1 cellular context compared by ENCODE assay signal in the genomic region with DNA sequence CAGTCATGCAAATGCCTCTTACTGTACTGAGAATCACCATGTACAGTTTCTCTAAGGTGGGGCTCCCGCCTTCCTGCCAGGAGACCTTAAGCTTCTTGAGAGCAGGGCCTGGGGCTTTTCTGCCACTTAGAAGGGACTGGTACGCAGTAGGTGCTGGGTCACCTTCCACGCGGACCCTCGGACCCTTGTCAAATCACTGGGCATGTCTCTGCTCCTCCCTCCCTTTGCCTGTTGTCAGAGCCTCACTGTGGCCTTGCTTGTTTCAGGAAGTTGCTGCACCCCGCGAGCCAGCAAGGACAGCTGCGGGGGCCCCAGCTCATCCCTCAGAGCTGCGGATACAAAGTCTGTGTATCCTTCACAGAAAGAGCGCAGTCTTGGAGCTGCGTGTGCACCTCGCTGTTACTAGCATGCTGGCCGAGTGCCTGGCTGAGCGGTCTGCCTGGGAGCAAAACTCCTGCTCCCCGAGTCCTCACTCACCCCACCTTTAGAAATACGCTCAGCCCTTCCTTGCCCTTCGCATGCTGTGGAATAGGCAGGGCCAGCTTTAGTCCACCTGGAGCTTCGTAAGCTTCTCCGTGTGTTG.
TF ChIP-seq lines count a peak whose summit lies in the region.

No MANE protein-coding gene starts in this region.

TF ChIP-seq in HepG2, 621 proteins besides CTCF, POLR2A, EP300 and RAD21 (continued from another document and continues in another):
- TF ChIP-seq, protein P1, sequence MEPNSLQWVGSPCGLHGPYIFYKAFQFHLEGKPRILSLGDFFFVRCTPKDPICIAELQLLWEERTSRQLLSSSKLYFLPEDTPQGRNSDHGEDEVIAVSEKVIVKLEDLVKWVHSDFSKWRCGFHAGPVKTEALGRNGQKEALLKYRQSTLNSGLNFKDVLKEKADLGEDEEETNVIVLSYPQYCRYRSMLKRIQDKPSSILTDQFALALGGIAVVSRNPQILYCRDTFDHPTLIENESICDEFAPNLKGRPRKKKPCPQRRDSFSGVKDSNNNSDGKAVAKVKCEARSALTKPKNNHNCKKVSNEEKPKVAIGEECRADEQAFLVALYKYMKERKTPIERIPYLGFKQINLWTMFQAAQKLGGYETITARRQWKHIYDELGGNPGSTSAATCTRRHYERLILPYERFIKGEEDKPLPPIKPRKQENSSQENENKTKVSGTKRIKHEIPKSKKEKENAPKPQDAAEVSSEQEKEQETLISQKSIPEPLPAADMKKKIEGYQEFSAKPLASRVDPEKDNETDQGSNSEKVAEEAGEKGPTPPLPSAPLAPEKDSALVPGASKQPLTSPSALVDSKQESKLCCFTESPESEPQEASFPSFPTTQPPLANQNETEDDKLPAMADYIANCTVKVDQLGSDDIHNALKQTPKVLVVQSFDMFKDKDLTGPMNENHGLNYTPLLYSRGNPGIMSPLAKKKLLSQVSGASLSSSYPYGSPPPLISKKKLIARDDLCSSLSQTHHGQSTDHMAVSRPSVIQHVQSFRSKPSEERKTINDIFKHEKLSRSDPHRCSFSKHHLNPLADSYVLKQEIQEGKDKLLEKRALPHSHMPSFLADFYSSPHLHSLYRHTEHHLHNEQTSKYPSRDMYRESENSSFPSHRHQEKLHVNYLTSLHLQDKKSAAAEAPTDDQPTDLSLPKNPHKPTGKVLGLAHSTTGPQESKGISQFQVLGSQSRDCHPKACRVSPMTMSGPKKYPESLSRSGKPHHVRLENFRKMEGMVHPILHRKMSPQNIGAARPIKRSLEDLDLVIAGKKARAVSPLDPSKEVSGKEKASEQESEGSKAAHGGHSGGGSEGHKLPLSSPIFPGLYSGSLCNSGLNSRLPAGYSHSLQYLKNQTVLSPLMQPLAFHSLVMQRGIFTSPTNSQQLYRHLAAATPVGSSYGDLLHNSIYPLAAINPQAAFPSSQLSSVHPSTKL (CRISPR knock-in tag; IDR thresholded peaks at IDR 0.05): 0 out of 2 replicates have a peak, but pooled peaks have one; percentile 7
- TF ChIP-seq ZNF251 (CRISPR knock-in tag; IDR thresholded peaks at IDR 0.05) (no peak), ZNF891 (CRISPR knock-in tag; IDR thresholded peaks at IDR 0.05) (no peak), SMAD9 (CRISPR knock-in tag; IDR thresholded peaks at IDR 0.05) (no peak), RFX1 (IDR thresholded peaks at IDR 0.05) (no peak), ZNF746 (CRISPR knock-in tag; IDR thresholded peaks at IDR 0.05) (no peak), SCMH1 (CRISPR knock-in tag; IDR thresholded peaks at IDR 0.05; ENCODE audit: borderline replicate concordance) (no peak), ZNF225 (CRISPR knock-in tag; IDR thresholded peaks at IDR 0.05) (0 out of 2 replicates have a peak, but pooled peaks have one; percentile 38), CEBPB (IDR thresholded peaks at IDR 0.05; ENCODE audit: borderline replicate concordance, low read depth, low read length) (no peak), ZNF598 (CRISPR knock-in tag; IDR thresholded peaks at IDR 0.05; ENCODE audit: borderline replicate concordance) (no peak), ZNF782 (CRISPR knock-in tag; IDR thresholded peaks at IDR 0.05; ENCODE audit: borderline replicate concordance) (0 out of 2 replicates have a peak, but pooled peaks have one; percentile 45), ZNF768 (CRISPR knock-in tag; IDR thresholded peaks at IDR 0.05) (no peak), HIVEP1 (CRISPR knock-in tag; IDR thresholded peaks at IDR 0.05) (no peak), ZNF652 (CRISPR knock-in tag; IDR thresholded peaks at IDR 0.05; ENCODE audit: borderline replicate concordance, low read depth) (no peak), HOXA3 (CRISPR knock-in tag; IDR thresholded peaks at IDR 0.05) (peak; percentile 49), TRIM24 (CRISPR knock-in tag; IDR thresholded peaks at IDR 0.05) (no peak), ZNF34 (CRISPR knock-in tag; IDR thresholded peaks at IDR 0.05; ENCODE audit: borderline replicate concordance) (peak; percentile 29; the same call in 1 of the 2 replicates), ZNF547 (CRISPR knock-in tag; IDR thresholded peaks at IDR 0.05) (peak; percentile 18; the same call in 1 of the 2 replicates), TAF15 (IDR thresholded peaks at IDR 0.05; ENCODE audit: low read depth, low read length, poor library complexity, severe bottlenecking) (no peak), MAFK (conservative IDR thresholded peaks at IDR 0.05 in 1 of 2, IDR thresholded peaks at IDR 0.05 in 1 of 2; ENCODE audit: low read length in 2 of 2) (no peak), HNF4G (IDR thresholded peaks at IDR 0.05; ENCODE audit: borderline replicate concordance, low read depth, low read length) (no peak), HNF4G (CRISPR knock-in tag; IDR thresholded peaks at IDR 0.05; ENCODE audit: borderline replicate concordance, low read depth) (no peak)
- TF ChIP-seq, protein P2, sequence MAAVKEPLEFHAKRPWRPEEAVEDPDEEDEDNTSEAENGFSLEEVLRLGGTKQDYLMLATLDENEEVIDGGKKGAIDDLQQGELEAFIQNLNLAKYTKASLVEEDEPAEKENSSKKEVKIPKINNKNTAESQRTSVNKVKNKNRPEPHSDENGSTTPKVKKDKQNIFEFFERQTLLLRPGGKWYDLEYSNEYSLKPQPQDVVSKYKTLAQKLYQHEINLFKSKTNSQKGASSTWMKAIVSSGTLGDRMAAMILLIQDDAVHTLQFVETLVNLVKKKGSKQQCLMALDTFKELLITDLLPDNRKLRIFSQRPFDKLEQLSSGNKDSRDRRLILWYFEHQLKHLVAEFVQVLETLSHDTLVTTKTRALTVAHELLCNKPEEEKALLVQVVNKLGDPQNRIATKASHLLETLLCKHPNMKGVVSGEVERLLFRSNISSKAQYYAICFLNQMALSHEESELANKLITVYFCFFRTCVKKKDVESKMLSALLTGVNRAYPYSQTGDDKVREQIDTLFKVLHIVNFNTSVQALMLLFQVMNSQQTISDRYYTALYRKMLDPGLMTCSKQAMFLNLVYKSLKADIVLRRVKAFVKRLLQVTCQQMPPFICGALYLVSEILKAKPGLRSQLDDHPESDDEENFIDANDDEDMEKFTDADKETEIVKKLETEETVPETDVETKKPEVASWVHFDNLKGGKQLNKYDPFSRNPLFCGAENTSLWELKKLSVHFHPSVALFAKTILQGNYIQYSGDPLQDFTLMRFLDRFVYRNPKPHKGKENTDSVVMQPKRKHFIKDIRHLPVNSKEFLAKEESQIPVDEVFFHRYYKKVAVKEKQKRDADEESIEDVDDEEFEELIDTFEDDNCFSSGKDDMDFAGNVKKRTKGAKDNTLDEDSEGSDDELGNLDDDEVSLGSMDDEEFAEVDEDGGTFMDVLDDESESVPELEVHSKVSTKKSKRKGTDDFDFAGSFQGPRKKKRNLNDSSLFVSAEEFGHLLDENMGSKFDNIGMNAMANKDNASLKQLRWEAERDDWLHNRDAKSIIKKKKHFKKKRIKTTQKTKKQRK (IDR thresholded peaks at IDR 0.05; ENCODE audit: low read length): no peak
- TF ChIP-seq, protein P3, sequence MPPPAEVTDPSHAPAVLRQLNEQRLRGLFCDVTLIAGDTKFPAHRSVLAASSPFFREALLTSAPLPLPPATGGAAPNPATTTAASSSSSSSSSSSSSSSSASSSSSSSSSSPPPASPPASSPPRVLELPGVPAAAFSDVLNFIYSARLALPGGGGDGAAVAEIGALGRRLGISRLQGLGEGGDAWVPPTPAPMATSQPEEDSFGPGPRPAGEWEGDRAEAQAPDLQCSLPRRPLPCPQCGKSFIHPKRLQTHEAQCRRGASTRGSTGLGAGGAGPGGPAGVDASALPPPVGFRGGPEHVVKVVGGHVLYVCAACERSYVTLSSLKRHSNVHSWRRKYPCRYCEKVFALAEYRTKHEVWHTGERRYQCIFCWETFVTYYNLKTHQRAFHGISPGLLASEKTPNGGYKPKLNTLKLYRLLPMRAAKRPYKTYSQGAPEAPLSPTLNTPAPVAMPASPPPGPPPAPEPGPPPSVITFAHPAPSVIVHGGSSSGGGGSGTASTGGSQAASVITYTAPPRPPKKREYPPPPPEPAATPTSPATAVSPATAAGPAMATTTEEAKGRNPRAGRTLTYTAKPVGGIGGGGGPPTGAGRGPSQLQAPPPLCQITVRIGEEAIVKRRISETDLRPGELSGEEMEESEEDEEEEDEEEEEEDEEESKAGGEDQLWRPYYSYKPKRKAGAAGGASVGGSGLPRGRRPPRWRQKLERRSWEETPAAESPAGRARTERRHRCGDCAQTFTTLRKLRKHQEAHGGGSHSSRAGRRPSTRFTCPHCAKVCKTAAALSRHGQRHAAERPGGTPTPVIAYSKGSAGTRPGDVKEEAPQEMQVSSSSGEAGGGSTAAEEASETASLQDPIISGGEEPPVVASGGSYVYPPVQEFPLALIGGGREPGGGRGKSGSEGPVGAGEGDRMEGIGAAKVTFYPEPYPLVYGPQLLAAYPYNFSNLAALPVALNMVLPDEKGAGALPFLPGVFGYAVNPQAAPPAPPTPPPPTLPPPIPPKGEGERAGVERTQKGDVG (CRISPR knock-in tag; IDR thresholded peaks at IDR 0.05; ENCODE audit: borderline replicate concordance): peak; percentile 40; the same call in 1 of the 2 replicates
- TF ChIP-seq, protein P4, sequence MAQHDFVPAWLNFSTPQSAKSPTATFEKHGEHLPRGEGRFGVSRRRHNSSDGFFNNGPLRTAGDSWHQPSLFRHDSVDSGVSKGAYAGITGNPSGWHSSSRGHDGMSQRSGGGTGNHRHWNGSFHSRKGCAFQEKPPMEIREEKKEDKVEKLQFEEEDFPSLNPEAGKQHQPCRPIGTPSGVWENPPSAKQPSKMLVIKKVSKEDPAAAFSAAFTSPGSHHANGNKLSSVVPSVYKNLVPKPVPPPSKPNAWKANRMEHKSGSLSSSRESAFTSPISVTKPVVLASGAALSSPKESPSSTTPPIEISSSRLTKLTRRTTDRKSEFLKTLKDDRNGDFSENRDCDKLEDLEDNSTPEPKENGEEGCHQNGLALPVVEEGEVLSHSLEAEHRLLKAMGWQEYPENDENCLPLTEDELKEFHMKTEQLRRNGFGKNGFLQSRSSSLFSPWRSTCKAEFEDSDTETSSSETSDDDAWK (CRISPR knock-in tag; IDR thresholded peaks at IDR 0.05): no peak
- TF ChIP-seq, protein P5, sequence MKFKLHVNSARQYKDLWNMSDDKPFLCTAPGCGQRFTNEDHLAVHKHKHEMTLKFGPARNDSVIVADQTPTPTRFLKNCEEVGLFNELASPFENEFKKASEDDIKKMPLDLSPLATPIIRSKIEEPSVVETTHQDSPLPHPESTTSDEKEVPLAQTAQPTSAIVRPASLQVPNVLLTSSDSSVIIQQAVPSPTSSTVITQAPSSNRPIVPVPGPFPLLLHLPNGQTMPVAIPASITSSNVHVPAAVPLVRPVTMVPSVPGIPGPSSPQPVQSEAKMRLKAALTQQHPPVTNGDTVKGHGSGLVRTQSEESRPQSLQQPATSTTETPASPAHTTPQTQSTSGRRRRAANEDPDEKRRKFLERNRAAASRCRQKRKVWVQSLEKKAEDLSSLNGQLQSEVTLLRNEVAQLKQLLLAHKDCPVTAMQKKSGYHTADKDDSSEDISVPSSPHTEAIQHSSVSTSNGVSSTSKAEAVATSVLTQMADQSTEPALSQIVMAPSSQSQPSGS (CRISPR knock-in tag; IDR thresholded peaks at IDR 0.05): no peak
- TF ChIP-seq, protein P6, sequence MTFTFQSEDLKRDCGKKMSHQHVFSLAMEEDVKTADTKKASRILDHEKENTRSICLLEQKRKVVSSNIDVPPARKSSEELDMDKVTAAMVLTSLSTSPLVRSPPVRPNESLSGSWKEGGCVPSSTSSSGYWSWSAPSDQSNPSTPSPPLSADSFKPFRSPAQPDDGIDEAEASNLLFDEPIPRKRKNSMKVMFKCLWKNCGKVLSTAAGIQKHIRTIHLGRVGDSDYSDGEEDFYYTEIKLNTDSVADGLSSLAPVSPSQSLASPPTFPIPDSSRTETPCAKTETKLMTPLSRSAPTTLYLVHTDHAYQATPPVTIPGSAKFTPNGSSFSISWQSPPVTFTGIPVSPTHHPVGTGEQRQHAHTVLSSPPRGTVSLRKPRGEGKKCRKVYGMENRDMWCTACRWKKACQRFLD (CRISPR knock-in tag; IDR thresholded peaks at IDR 0.05; ENCODE audit: borderline replicate concordance): 0 out of 2 replicates have a peak, but pooled peaks have one; percentile 65
- TF ChIP-seq, protein P7, sequence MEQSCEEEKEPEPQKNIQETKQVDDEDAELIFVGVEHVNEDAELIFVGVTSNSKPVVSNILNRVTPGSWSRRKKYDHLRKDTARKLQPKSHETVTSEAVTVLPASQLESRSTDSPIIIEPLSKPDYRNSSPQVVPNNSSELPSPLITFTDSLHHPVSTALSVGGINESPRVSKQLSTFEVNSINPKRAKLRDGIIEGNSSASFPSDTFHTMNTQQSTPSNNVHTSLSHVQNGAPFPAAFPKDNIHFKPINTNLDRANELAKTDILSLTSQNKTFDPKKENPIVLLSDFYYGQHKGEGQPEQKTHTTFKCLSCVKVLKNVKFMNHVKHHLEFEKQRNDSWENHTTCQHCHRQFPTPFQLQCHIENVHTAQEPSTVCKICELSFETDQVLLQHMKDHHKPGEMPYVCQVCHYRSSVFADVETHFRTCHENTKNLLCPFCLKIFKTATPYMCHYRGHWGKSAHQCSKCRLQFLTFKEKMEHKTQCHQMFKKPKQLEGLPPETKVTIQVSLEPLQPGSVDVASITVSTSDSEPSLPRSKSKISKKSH (CRISPR knock-in tag; IDR thresholded peaks at IDR 0.05; ENCODE audit: borderline replicate concordance): peak; percentile 69; the same call in 1 of the 2 replicates
- TF ChIP-seq, protein P8, sequence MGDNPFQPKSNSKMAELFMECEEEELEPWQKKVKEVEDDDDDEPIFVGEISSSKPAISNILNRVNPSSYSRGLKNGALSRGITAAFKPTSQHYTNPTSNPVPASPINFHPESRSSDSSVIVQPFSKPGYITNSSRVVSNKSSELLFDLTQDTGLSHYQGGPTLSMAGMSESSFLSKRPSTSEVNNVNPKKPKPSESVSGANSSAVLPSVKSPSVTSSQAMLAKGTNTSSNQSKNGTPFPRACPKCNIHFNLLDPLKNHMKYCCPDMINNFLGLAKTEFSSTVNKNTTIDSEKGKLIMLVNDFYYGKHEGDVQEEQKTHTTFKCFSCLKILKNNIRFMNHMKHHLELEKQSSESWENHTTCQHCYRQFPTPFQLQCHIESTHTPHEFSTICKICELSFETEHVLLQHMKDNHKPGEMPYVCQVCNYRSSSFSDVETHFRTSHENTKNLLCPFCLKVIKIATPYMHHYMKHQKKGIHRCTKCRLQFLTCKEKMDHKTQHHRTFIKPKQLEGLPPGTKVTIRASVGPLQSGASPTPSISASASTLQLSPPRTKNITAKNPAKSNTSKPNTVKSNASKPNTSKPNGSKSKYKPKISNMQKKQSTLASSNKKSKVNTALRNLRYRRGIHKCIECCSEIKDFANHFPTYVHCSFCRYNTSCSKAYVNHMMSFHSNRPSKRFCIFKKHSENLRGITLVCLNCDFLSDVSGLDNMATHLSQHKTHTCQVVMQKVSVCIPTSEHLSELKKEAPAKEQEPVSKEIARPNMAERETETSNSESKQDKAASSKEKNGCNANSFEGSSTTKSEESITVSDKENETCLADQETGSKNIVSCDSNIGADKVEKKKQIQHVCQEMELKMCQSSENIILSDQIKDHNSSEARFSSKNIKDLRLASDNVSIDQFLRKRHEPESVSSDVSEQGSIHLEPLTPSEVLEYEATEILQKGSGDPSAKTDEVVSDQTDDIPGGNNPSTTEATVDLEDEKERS (CRISPR knock-in tag; IDR thresholded peaks at IDR 0.05): no peak
